Comparison of ENCODE assay signal across 8 cellular contexts in the genomic region with DNA sequence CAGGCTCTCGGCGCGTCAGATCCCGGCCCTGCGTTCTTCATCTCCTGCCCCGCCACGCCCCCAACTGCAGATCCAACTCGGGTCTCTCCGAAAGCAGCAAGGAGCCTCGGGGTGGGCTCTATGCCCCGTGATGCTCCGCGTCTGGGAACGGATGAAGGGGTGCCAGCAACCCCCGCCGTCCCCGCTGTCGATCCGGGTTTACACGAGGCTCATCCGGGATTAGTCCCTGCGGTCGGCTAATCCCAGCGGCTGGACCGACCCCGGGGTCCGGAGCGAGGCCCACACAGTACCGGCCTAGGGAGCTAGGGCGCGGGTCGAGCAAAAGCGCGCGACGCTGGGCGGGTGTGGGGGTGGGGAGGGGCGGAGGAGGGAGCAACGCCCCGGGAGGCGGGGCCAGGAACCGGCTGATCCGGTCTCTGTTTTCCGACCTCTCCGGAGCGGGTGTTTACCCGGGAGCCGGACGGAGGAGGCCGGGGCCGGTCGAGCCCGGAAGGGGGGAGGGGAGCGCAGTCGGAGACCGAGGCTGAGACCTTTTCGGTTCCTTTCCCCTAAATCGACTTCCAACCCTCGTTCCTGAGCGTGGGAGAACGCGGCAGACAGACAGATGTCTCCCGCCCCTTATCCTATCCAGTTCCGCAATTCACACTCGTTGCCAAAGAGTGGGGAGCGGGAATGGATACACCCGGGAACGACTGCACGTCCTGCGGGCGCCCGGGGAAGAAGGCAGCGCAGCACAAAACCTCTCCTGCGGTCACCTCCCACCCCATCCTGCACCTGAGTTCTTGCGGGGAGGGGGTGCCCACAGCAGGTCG. TPM values are rescaled to one million over a fixed set of nuclear protein-coding genes. Genes with fewer than 3 reads are reported as not detected.
A peak's percentile ranks its signal among the peaks of the same experiment; 100 is the strongest.
DNase-seq lines count a peak whose midpoint lies in the region; ATAC-seq lines count a peak whose summit lies in the region.

No MANE protein-coding gene starts in this region.

- H3K4me1 Mint-ChIP-seq in activated CD4-positive, alpha-beta T cell treated with anti-CD3 and anti-CD28 coated beads for 36 hours, result peaks cover 15% of the 10 kb centered on the region

- H3K4me3 Mint-ChIP-seq in activated CD4-positive, alpha-beta T cell treated with anti-CD3 and anti-CD28 coated beads for 36 hours, result peak overlapping the region; percentile 78

- intact Hi-C loops in activated CD4-positive, alpha-beta T cell treated with anti-CD3 and anti-CD28 coated beads for 36 hours (cut with DNase I, micrococcal nuclease), result loop anchor here in 1 of 2 experiments (1.0 kb wide), 4 partner anchors 30 to 198 kb away; partner anchors contain the start of genes FCHSD1 and RNF14
- intact Hi-C loops in left colon (cut with DNase I, micrococcal nuclease), result no loop called here

- no peaks in the 10 kb centered on the region for H3K9me3 Mint-ChIP-seq in activated CD4-positive, alpha-beta T cell treated with anti-CD3 and anti-CD28 coated beads for 36 hours (ENCODE audit: low read depth)

- peaks cover 2% of the 10 kb centered on the region for H3K27me3 Mint-ChIP-seq in activated CD4-positive, alpha-beta T cell treated with anti-CD3 and anti-CD28 coated beads for 36 hours

- H3K27ac Mint-ChIP-seq in activated CD4-positive, alpha-beta T cell treated with anti-CD3 and anti-CD28 coated beads for 36 hours, result peak overlapping the region; percentile 86

- POLR2A ChIA-PET in activated CD4-positive, alpha-beta T cell treated with anti-CD3 and anti-CD28 coated beads for 36 hours (lab: Charles Lee), result interaction anchor here (0.6 kb wide), 1 partner anchor 246 kb away, joined by 3 read pairs; no protein-coding TSS in a partner anchor

- peak overlapping the region; percentile 99 for H3K27ac ChIP-seq in cingulate gyrus (ENCODE audit: low read depth, low read length)

- H3K36me3 Mint-ChIP-seq in activated CD4-positive, alpha-beta T cell treated with anti-CD3 and anti-CD28 coated beads for 36 hours (ENCODE audit: low read depth), result no peaks in the 10 kb centered on the region

- peak; percentile 8 for DNase-seq in NK-92 treated with Interleukin-12 subunit alpha and Interleukin-12 subunit beta, amount 100 ng/mL, for 24 hours (lab: John Stamatoyannopoulos, UW)
- DNase-seq in NK-92 (lab: John Stamatoyannopoulos, UW; ENCODE audit: unreplicated experiment) (no peak), NCI-H2196 treated with DMSO at 0.1 percent for 48 hours (lab: John Stamatoyannopoulos, UW; ENCODE audit: unreplicated experiment) (peak; percentile 84), left colon (peak; percentile 92 to 95)
- DNase-seq in activated CD4-positive, alpha-beta T cell treated with anti-CD3 and anti-CD28 coated beads for 36 hours, result peak; percentile 87
- DNase-seq in stimulated activated CD4-positive, alpha-beta T cell treated with anti-CD3 and anti-CD28 coated beads, Interleukin-1b, Interleukin-23, amount 100 ng/mL, for 4 hours (ENCODE audit: low read depth in 2 of 2), result peak; percentile 50 to 68

- CTCF ChIA-PET in activated CD4-positive, alpha-beta T cell treated with anti-CD3 and anti-CD28 coated beads for 36 hours (lab: Charles Lee), result interaction anchor here (1.2 to 1.3 kb wide), 2 partner anchors 29 to 120 kb away, joined by 4 to 5 read pairs; partner anchors contain the start of genes PCDH1 and RNF14

- ATAC-seq in HG03039 (IDR thresholded peaks at IDR 0.05; ENCODE audit: unreplicated experiment) (peak; percentile 72), left colon (peak; percentile 82)
- peak; percentile 80 for ATAC-seq in activated CD4-positive, alpha-beta T cell treated with anti-CD3 and anti-CD28 coated beads for 36 hours

RNA-seq across cellular contexts. Expression of gene PCDH1, which starts 28.6 kb away (rescaled TPM):
- not detected for total RNA-seq in activated CD4-positive, alpha-beta T cell treated with anti-CD3 and anti-CD28 coated beads for 36 hours
- 100 to 1,000 TPM; 133 to 147 TPM for total RNA-seq in left colon

Comparison
In these comparisons a context has a peak if more than half of its experiments do, and no peak if none do; other contexts are left out.
1. RNA of gene PCDH1, which starts 28.6 kb away (total RNA-seq): 133 to 147 TPM in left colon; not detected in activated CD4-positive, alpha-beta T cell treated with anti-CD3 and anti-CD28 coated beads for 36 hours; every median in the first group is over 100 times any median in the second.
2. Peak in every context shown above with its lines, with median percentiles within 50 percentile points of each other: ATAC-seq.